Comparison of ENCODE assay signal across 8 cellular contexts in genomic region chr4:183987987-183988392, GRCh38.
DNase-seq lines count a peak whose midpoint lies in the region; ATAC-seq, FAIRE-seq and TF ChIP-seq lines count a peak whose summit lies in the region.

No MANE protein-coding gene starts in this region.

- H2AFZ ChIP-seq in GM23338, result no peak overlapping the region

- DNase-seq in GM23338 (ENCODE audit: low spot score), result peak; percentile 35
- DNase-seq in NT2/D1 (ENCODE audit: low read depth, low spot score), result peak; percentile 54
- DNase-seq in epithelial cell of prostate (ENCODE audit: low read depth, low spot score), result peak; percentile 87
- DNase-seq in lung microvascular endothelial cell (ENCODE audit: low read depth in 2 of 2), result peak; percentile 2 to 82
- DNase-seq in urothelium cell line (ENCODE audit: low spot score), result peak; percentile 87
- DNase-seq in activated CD4-positive, alpha-beta T cell treated with anti-CD3 and anti-CD28 coated beads, Interleukin-2, amount 50 U/mL, for 4 hours, result no peak

- peak overlapping the region; percentile 38; the same call in 1 of the 2 replicates for H3K4me2 ChIP-seq in GM23338

- peak; percentile 79 for ATAC-seq in GM23338
- ATAC-seq in HG03520 (IDR thresholded peaks at IDR 0.05; ENCODE audit: unreplicated experiment), result no peak
- no peak for ATAC-seq in HG02678 (IDR thresholded peaks at IDR 0.05; ENCODE audit: unreplicated experiment)

- H4K20me1 ChIP-seq in GM23338 (replicated peaks; ENCODE audit: insufficient read depth), result no peaks in the 10 kb centered on the region; the same call in 1 of the 2 replicates

- FAIRE-seq in urothelium cell line (lab: Jason Lieb, UNC), result peak; percentile 87

- peak overlapping the region; percentile 35; the same call in 1 of the 3 replicates for H3K4me3 Mint-ChIP-seq in GM23338

- H3K27me3 Mint-ChIP-seq in GM23338 (ENCODE audit: insufficient read depth, low read depth, poor library complexity), result peaks cover 5% of the 10 kb centered on the region

- H3K79me2 ChIP-seq in GM23338 (replicated peaks; ENCODE audit: insufficient read depth), result peaks cover 39% of the 10 kb centered on the region

- H3K9ac ChIP-seq in NT2/D1 (ENCODE audit: insufficient read length, low read depth), result peak overlapping the region; percentile 64

- H3K9me3 ChIP-seq in NT2/D1 (ENCODE audit: insufficient read depth, low read length), result no peaks in the 10 kb centered on the region

- H3K36me3 ChIP-seq in GM23338 (ENCODE audit: insufficient read depth), result no peaks in the 10 kb centered on the region
- no peaks in the 10 kb centered on the region for H3K36me3 ChIP-seq in NT2/D1 (ENCODE audit: insufficient read depth, insufficient read length, low read length)

- H3K36me3 Mint-ChIP-seq in GM23338 (ENCODE audit: low read depth), result no peaks in the 10 kb centered on the region

- H3K27ac ChIP-seq in GM23338 (ENCODE audit: low read depth) (no peak overlapping the region), epithelial cell of prostate (peak overlapping the region; percentile 86)

- H3K27ac Mint-ChIP-seq in GM23338, result no peak overlapping the region; the same call in 1 of the 2 replicates

- TF ChIP-seq CTCF in GM23338 (conservative IDR thresholded peaks at IDR 0.05; ENCODE audit: low read depth in 2 of 2), result no peak

- H3K9me3 Mint-ChIP-seq in GM23338, result no peaks in the 10 kb centered on the region

- peaks cover under 1% of the 10 kb centered on the region; the same call in 2 of the 3 replicates for H3K4me1 Mint-ChIP-seq in GM23338

- H3F3A ChIP-seq in GM23338 (replicated peaks; ENCODE audit: low read depth), result no peaks in the 10 kb centered on the region

- H3K27me3 ChIP-seq in GM23338 (ENCODE audit: insufficient read depth) (no peaks in the 10 kb centered on the region), NT2/D1 (ENCODE audit: insufficient read depth, insufficient read length) (no peaks in the 10 kb centered on the region)

- H3K9me2 ChIP-seq in GM23338 (ENCODE audit: insufficient read depth), result no peaks in the 10 kb centered on the region

- H3K4me3 ChIP-seq in GM23338 (no peak overlapping the region), NT2/D1 (ENCODE audit: insufficient read length, low read depth) (no peak overlapping the region)

- H3K4me1 ChIP-seq in GM23338 (ENCODE audit: insufficient read depth) (peaks cover 21% of the 10 kb centered on the region; the same call in 1 of the 2 replicates), NT2/D1 (ENCODE audit: insufficient read depth, insufficient read length) (peaks cover 6% of the 10 kb centered on the region)

TF ChIP-seq in GM23338, 12 proteins besides CTCF, POLR2A, EP300 and RAD21:
- TF ChIP-seq CREB1 (CRISPR knock-in tag; IDR thresholded peaks at IDR 0.05; ENCODE audit: low read depth), result no peak
- no peak for TF ChIP-seq ETS1 (IDR thresholded peaks at IDR 0.05)
- no peak for TF ChIP-seq POLR2AphosphoS5 (IDR thresholded peaks at IDR 0.05; ENCODE audit: low read depth)
- TF ChIP-seq NANOG (IDR thresholded peaks at IDR 0.05; ENCODE audit: borderline replicate concordance), result no peak
- TF ChIP-seq REST (IDR thresholded peaks at IDR 0.05; ENCODE audit: unreplicated experiment), result no peak
- no peak for TF ChIP-seq EZH2 (IDR thresholded peaks at IDR 0.05; ENCODE audit: low read depth, unreplicated experiment)
- no peak for TF ChIP-seq ZNF331 (CRISPR knock-in tag; IDR thresholded peaks at IDR 0.05; ENCODE audit: low read depth)
- no peak for TF ChIP-seq STAT1 (IDR thresholded peaks at IDR 0.05; ENCODE audit: unreplicated experiment)
- no peak for TF ChIP-seq JUNB (IDR thresholded peaks at IDR 0.05; ENCODE audit: unreplicated experiment)
- no peak for TF ChIP-seq ZNF114 (CRISPR knock-in tag; IDR thresholded peaks at IDR 0.05)

Comparison
In these comparisons a context has a peak if more than half of its experiments do, and no peak if none do; other contexts are left out.
1. DNase-seq: peak in GM23338 (single experiment), NT2/D1 (single experiment), epithelial cell of prostate (single experiment), lung microvascular endothelial cell (2 of 2) and urothelium cell line (single experiment); none in activated CD4-positive, alpha-beta T cell treated with anti-CD3 and anti-CD28 coated beads, Interleukin-2, amount 50 U/mL, for 4 hours (0 of 2).